ENCODE assay signal across 8 cellular contexts in the genomic region with DNA sequence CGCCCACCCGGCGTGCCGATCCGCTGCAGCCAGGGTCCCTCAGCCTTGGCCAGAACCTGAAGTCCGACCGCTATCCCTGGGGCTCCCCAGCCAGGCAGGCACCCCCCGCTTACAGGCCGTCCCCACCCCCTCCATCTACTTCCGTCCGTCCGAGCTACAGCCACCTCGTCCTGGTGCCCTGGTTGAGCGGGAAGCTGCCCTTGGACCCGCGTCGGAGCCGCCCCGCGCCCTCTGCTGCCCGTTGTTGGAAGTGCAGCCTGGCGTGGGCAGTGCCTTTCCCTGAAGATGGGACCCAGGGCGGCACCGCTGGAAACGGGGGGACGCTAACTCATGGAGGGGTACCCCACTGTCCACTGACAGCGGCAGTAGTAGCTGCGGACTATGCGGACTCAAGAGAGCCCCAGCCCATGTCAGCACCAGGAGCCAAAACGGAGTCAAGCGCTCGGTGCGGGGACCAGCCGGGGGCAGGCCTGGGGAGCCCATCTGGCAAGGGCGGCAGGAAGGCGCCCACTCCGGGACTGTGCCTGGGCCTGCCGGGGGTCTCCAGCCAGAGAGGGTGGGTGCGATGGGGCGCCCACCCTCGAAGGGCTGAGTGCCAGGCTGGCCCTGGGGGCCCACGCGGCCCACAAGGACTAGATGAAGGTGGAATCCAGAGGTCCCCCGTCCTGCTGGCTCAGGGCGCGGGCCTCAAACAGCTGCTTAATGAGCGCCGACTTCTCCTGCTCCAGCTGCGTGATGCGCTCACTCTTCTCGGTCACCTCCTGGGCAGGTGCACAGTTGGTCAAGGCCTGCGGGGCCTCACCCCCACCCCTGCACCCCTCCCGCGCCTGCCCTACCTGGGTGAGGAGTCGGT. TPM values are rescaled to one million over a fixed set of nuclear protein-coding genes. Genes with fewer than 3 reads are reported as not detected.
DNase-seq lines count a peak whose midpoint lies in the region; ATAC-seq, FAIRE-seq and TF ChIP-seq lines count a peak whose summit lies in the region.

No MANE protein-coding gene starts in this region.

- FAIRE-seq in GM12878 (lab: Jason Lieb, UNC), result no peak

- WGBS in GM12878 (ENCODE audit: insufficient coverage, insufficient replicate concordance, low lambda C conversion rate, missing lambda C conversion rate), result 54% methylated on average over 52 of the region's 55 CpGs

- H3K9ac ChIP-seq in GM12878 (ENCODE audit: control insufficient read depth, insufficient read depth, low read length), result no peak overlapping the region

- H3K4me3 ChIP-seq in GM12878, result no peak overlapping the region

- CTCF ChIA-PET in GM12878 (lab: Yijun Ruan, JAX), result interaction anchor here (0.6 to 6.4 kb wide), 16 partner anchors 9 to 276 kb away, joined by 3 to 81 read pairs (median 4); a partner anchor contains a TSS

- TF ChIP-seq CTCF in HFFc6 (IDR thresholded peaks at IDR 0.05) (peak; percentile 98), GM12878 (IDR thresholded peaks at IDR 0.05 in 2 of 3, conservative IDR thresholded peaks at IDR 0.05 in 1 of 3; ENCODE audit: control insufficient read depth in 2 of 3, extremely low read depth in 1 of 3, insufficient read depth in 1 of 3, low read depth in 3 of 3, low read length in 3 of 3) (peak; percentile 78 to 96 (median 85))

- H3K9me3 ChIP-seq in GM12878 (replicated peaks; ENCODE audit: control insufficient read depth, insufficient read depth, low read length), result no peaks in the 10 kb centered on the region

- H3K4me1 Mint-ChIP-seq in HFFc6 (ENCODE audit: low read depth), result peaks cover 6% of the 10 kb centered on the region
- H3K4me1 Mint-ChIP-seq in T-helper 2 cell treated with Interferon-gamma antibody and Interleukin-4, amounts not matched to agents 5 μg/mL and 100 μg/mL, for 36 hours (ENCODE audit: low read depth), result peaks cover 9% of the 10 kb centered on the region

- H4K20me1 ChIP-seq in GM12878 (ENCODE audit: control insufficient read depth, insufficient read depth), result no peaks in the 10 kb centered on the region

- no peaks in the 10 kb centered on the region for H3K36me3 Mint-ChIP-seq in HFFc6 (ENCODE audit: low read depth)
- H3K36me3 Mint-ChIP-seq in T-helper 2 cell treated with Interferon-gamma antibody and Interleukin-4, amounts not matched to agents 5 μg/mL and 100 μg/mL, for 36 hours (ENCODE audit: low read depth), result peaks cover 4% of the 10 kb centered on the region

- no peak overlapping the region for H3K27ac ChIP-seq in GM12878 (ENCODE audit: control insufficient read depth, insufficient read depth)

- H3K27ac Mint-ChIP-seq in HFFc6, result no peak overlapping the region
- no peak overlapping the region for H3K27ac Mint-ChIP-seq in T-helper 2 cell treated with Interferon-gamma antibody and Interleukin-4, amounts not matched to agents 5 μg/mL and 100 μg/mL, for 36 hours

- TF ChIP-seq RAD21 in GM12878 (IDR thresholded peaks at IDR 0.05; ENCODE audit: insufficient read depth, low read depth, low read length), result peak; percentile 61

- POLR2A ChIA-PET in GM12878 (lab: Charles Lee), result no interaction called here

- H3K36me3 ChIP-seq in GM12878 (ENCODE audit: control insufficient read depth in 2 of 2, insufficient read depth in 2 of 2, low read length in 1 of 2), result no peaks in the 10 kb centered on the region; a peak in 2 of 4 replicates

- no peaks in the 10 kb centered on the region for H3K27me3 ChIP-seq in GM12878 (replicated peaks in 1 of 2; ENCODE audit: control insufficient read depth in 2 of 2, insufficient read depth in 2 of 2, low read length in 1 of 2)

- no TSS peak for BruUV-seq in GM12878 (replicated peaks; lab: Mats Ljungman, UMichigan)

- no peaks in the 10 kb centered on the region for H3K9me3 Mint-ChIP-seq in HFFc6
- H3K9me3 Mint-ChIP-seq in T-helper 2 cell treated with Interferon-gamma antibody and Interleukin-4, amounts not matched to agents 5 μg/mL and 100 μg/mL, for 36 hours, result no peaks in the 10 kb centered on the region

- H3K4me2 ChIP-seq in GM12878 (ENCODE audit: control insufficient read depth, insufficient read depth), result no peak overlapping the region

- SMC1A ChIA-PET in GM12878 (lab: Charles Lee; ENCODE audit: uncharacterized antibody, unreplicated experiment), result interaction anchor here (1.0 to 1.2 kb wide), 3 partner anchors 29 to 117 kb away, joined by 3 to 4 read pairs (median 3); no protein-coding TSS in a partner anchor

- no peak overlapping the region for H2AFZ ChIP-seq in GM12878 (ENCODE audit: control insufficient read depth, low read depth, low read length)

- no peak overlapping the region for H3K4me3 Mint-ChIP-seq in HFFc6
- H3K4me3 Mint-ChIP-seq in T-helper 2 cell treated with Interferon-gamma antibody and Interleukin-4, amounts not matched to agents 5 μg/mL and 100 μg/mL, for 36 hours, result no peak overlapping the region

- RAD21 ChIA-PET in GM12878 (lab: Charles Lee; ENCODE audit: unreplicated experiment), result interaction anchor here (1.0 to 3.1 kb wide), 3 partner anchors 15 to 87 kb away, joined by 6 to 18 read pairs (median 6); a partner anchor contains a TSS

- intact Hi-C loops in GM12878 (cut with micrococcal nuclease; ENCODE audit: unreplicated experiment), result loop anchor here (1.0 kb wide), 2 partner anchors 15 to 277 kb away; no protein-coding TSS in a partner anchor

- ATAC-seq in GM12878 (peak; percentile 49), HG02885 (IDR thresholded peaks at IDR 0.05; ENCODE audit: poor library complexity, unreplicated experiment) (no peak)

- no peak for TF ChIP-seq EP300 in GM12878 (IDR thresholded peaks at IDR 0.05; ENCODE audit: borderline replicate concordance in 1 of 2, control insufficient read depth in 1 of 2, low read depth in 2 of 2, low read length in 2 of 2)

- peaks cover 1% of the 10 kb centered on the region; the same call in 1 of the 2 replicates for H3K27me3 Mint-ChIP-seq in HFFc6 (ENCODE audit: insufficient read depth)
- peaks cover 3% of the 10 kb centered on the region for H3K27me3 Mint-ChIP-seq in T-helper 2 cell treated with Interferon-gamma antibody and Interleukin-4, amounts not matched to agents 5 μg/mL and 100 μg/mL, for 36 hours (ENCODE audit: low read depth)

- in situ Hi-C loops in GM12878 (cut with MboI), result no loop called here

- H3K79me2 ChIP-seq in GM12878 (ENCODE audit: control insufficient read depth, insufficient read depth, low read length), result peaks cover 3% of the 10 kb centered on the region

- peaks cover 15% of the 10 kb centered on the region for H3K4me1 ChIP-seq in GM12878 (ENCODE audit: control insufficient read depth, insufficient read depth, low read length)

- DNase-seq in CD1c-positive myeloid dendritic cell (ENCODE audit: extremely low spot score), result peak; percentile 81
- DNase-seq in HFFc6, result no peak
- DNase-seq in T-helper 2 cell treated with Interferon-gamma antibody and Interleukin-4, amounts not matched to agents 5 μg/mL and 100 μg/mL, for 36 hours (ENCODE audit: low spot score), result peak; percentile 45
- DNase-seq in GM12878 (ENCODE audit: low read depth, low spot score), result no peak
- peak; percentile 68 for DNase-seq in inferior parietal cortex (ENCODE audit: extremely low spot score)
- peak; percentile 77 to 81 for DNase-seq in stimulated activated CD4-positive, alpha-beta T cell treated with anti-CD3 and anti-CD28 coated beads, Interleukin-2, amount 100 ng/mL, for 24 hours
- no peak for DNase-seq in middle frontal gyrus (ENCODE audit: extremely low spot score, low spot score)

- TF ChIP-seq POLR2A in GM12878 (IDR thresholded peaks at IDR 0.05; ENCODE audit: low read depth, low read length), result no peak

RNA-seq across cellular contexts. Expression of a gene that starts 6.1 kb away (rescaled TPM):
- 10 to 100 TPM in 5 of 6 experiments, 1 to 10 TPM in 1; 7.7 to 14.8 (median 11.3) TPM for total RNA-seq in HFFc6 (2021; fragmentation: NEBNext Ultra II Directional; extraction: Animal tissue kit (Norgen Biotek cat#: 25700))
- total RNA-seq in GM12878 (2013; cell fraction: nucleolus; rRNA removed), result 8.6 and 9.4 TPM in 2 replicates
- total RNA-seq in GM12878 (2014; rRNA removed) (29.3 and 35.2 TPM in 2 replicates), GM12878 (2014; rRNA removed; fragmentation: Illumina TruSeq; extraction: Trizol) (8.2 and 10.7 TPM in 2 replicates), GM12878 (2021) (30.0 and 32.5 TPM in 2 replicates)
- 1.1 TPM for polyA plus RNA-seq in GM12878 (2011; ENCODE audit: low read depth)
- polyA plus RNA-seq in GM12878 (2011; rRNA removed) (3.7 and 6.7 TPM in 2 replicates), GM12878 (2014; fragmentation: Illumina TruSeq; extraction: Trizol) (2.4 and 6.2 TPM in 2 replicates), GM12878 (2014; fragmentation: Nextera tagmentation; extraction: Ambion mirVana) (1 to 10 TPM; 1.6 to 2.0 TPM), GM12878 (2014; rRNA removed) (26.6 and 30.9 TPM in 2 replicates), GM12878 (2016; fragmentation: Nextera tagmentation; extraction: Ambion mirVana) (1 to 10 TPM; 3.3 to 7.7 TPM)
- polyA plus RNA-seq in GM12878 (2011; cell fraction: cytosol; rRNA removed), result 10.4 and 19.8 TPM in 2 replicates
- polyA plus RNA-seq in GM12878 (2011; cell fraction: nucleus; rRNA removed), result 21.3 and 25.1 TPM in 2 replicates
- 4.4 and 5.8 TPM in 2 replicates for polyA plus RNA-seq in GM12878 (2012)
- 4.2 and 10.7 TPM in 2 replicates for polyA minus RNA-seq in GM12878 (2011; rRNA and poly(A)+ RNA removed)
- polyA minus RNA-seq in GM12878 (2011; cell fraction: cytosol; rRNA and poly(A)+ RNA removed), result 7.2 and 7.8 TPM in 2 replicates
- 4.6 and 11.4 TPM in 2 replicates for polyA minus RNA-seq in GM12878 (2011; cell fraction: nucleus; rRNA and poly(A)+ RNA removed)

RNA-seq across cellular contexts. Expression of a gene that starts 10.4 kb away (rescaled TPM):
- under 1 TPM in 3 of 6 experiments, not detected in 3; 0.12 to 0.28 (median 0.16) TPM for total RNA-seq in HFFc6 (2021; fragmentation: NEBNext Ultra II Directional; extraction: Animal tissue kit (Norgen Biotek cat#: 25700))
- 2.4 and 2.8 TPM in 2 replicates for total RNA-seq in GM12878 (2013; cell fraction: nucleolus; rRNA removed)
- total RNA-seq in GM12878 (2014; rRNA removed) (0.05 and 0.40 TPM in 2 replicates), GM12878 (2014; rRNA removed; fragmentation: Illumina TruSeq; extraction: Trizol) (not detected in 2 replicates), GM12878 (2021) (1.4 and 2.0 TPM in 2 replicates)
- 0.47 TPM for polyA plus RNA-seq in GM12878 (2011; ENCODE audit: low read depth)
- polyA plus RNA-seq in GM12878 (2011; rRNA removed) (0.19 TPM in 1 of 2 replicates, not detected in the other), GM12878 (2014; fragmentation: Illumina TruSeq; extraction: Trizol) (0.18 TPM in 1 of 2 replicates, not detected in the other), GM12878 (2014; fragmentation: Nextera tagmentation; extraction: Ambion mirVana) (under 1 TPM in 1 of 2 experiments, not detected in 1; 0.15 TPM), GM12878 (2014; rRNA removed) (0.91 and 1.2 TPM in 2 replicates), GM12878 (2016; fragmentation: Nextera tagmentation; extraction: Ambion mirVana) (1 to 10 TPM; 1.5 to 1.8 TPM)
- 0.22 and 0.43 TPM in 2 replicates for polyA plus RNA-seq in GM12878 (2011; cell fraction: cytosol; rRNA removed)
- polyA plus RNA-seq in GM12878 (2011; cell fraction: nucleus; rRNA removed), result 2.8 and 3.3 TPM in 2 replicates
- 1.8 and 4.3 TPM in 2 replicates for polyA plus RNA-seq in GM12878 (2012)
- not detected in 2 replicates for polyA minus RNA-seq in GM12878 (2011; rRNA and poly(A)+ RNA removed)
- not detected in 2 replicates for polyA minus RNA-seq in GM12878 (2011; cell fraction: cytosol; rRNA and poly(A)+ RNA removed)
- polyA minus RNA-seq in GM12878 (2011; cell fraction: nucleus; rRNA and poly(A)+ RNA removed), result 0.36 TPM in 1 of 2 replicates, not detected in the other

RNA-seq across cellular contexts. Expression of a gene that starts 13.1 kb away (rescaled TPM):
- total RNA-seq in HFFc6 (2021; fragmentation: NEBNext Ultra II Directional; extraction: Animal tissue kit (Norgen Biotek cat#: 25700)), result 10 to 100 TPM in 5 of 6 experiments, 1 to 10 TPM in 1; 9.4 to 13.1 (median 10.6) TPM
- total RNA-seq in GM12878 (2013; cell fraction: nucleolus; rRNA removed), result 40.5 and 46.8 TPM in 2 replicates
- total RNA-seq in GM12878 (2014; rRNA removed) (9.3 and 9.5 TPM in 2 replicates), GM12878 (2014; rRNA removed; fragmentation: Illumina TruSeq; extraction: Trizol) (4.4 and 4.6 TPM in 2 replicates), GM12878 (2021) (14.5 and 15.7 TPM in 2 replicates)
- 8.1 TPM for polyA plus RNA-seq in GM12878 (2011; ENCODE audit: low read depth)
- polyA plus RNA-seq in GM12878 (2011; rRNA removed) (5.3 and 6.2 TPM in 2 replicates), GM12878 (2014; fragmentation: Illumina TruSeq; extraction: Trizol) (4.4 and 8.7 TPM in 2 replicates), GM12878 (2014; fragmentation: Nextera tagmentation; extraction: Ambion mirVana) (1 to 10 TPM in 1 of 2 experiments, under 1 TPM in 1; 0.29 to 1.2 TPM), GM12878 (2014; rRNA removed) (12.8 and 13.8 TPM in 2 replicates), GM12878 (2016; fragmentation: Nextera tagmentation; extraction: Ambion mirVana) (1 to 10 TPM; 1.5 to 5.4 TPM)
- 11.5 and 11.7 TPM in 2 replicates for polyA plus RNA-seq in GM12878 (2011; cell fraction: cytosol; rRNA removed)
- polyA plus RNA-seq in GM12878 (2011; cell fraction: nucleus; rRNA removed), result 80.3 and 92.7 TPM in 2 replicates
- polyA plus RNA-seq in GM12878 (2012), result 18.4 and 25.7 TPM in 2 replicates
- polyA minus RNA-seq in GM12878 (2011; rRNA and poly(A)+ RNA removed), result 2.8 and 6.5 TPM in 2 replicates
- 2.1 and 5.1 TPM in 2 replicates for polyA minus RNA-seq in GM12878 (2011; cell fraction: cytosol; rRNA and poly(A)+ RNA removed)
- 17.6 and 18.0 TPM in 2 replicates for polyA minus RNA-seq in GM12878 (2011; cell fraction: nucleus; rRNA and poly(A)+ RNA removed)

RNA-seq across cellular contexts. Expression of a gene that starts 18.3 kb away (rescaled TPM):
- total RNA-seq in HFFc6 (2021; fragmentation: NEBNext Ultra II Directional; extraction: Animal tissue kit (Norgen Biotek cat#: 25700)), result 100 to 1,000 TPM; 112 to 197 (median 119) TPM
- 0.49 and 0.92 TPM in 2 replicates for total RNA-seq in GM12878 (2013; cell fraction: nucleolus; rRNA removed)
- 0.11 and 1.2 TPM in 2 replicates for total RNA-seq in GM12878 (2014; rRNA removed)
- total RNA-seq in GM12878 (2014; rRNA removed; fragmentation: Illumina TruSeq; extraction: Trizol), result 0.13 TPM in 1 of 2 replicates, not detected in the other
- total RNA-seq in GM12878 (2021), result 0.64 and 1.5 TPM in 2 replicates
- polyA plus RNA-seq in GM12878 (2011; ENCODE audit: low read depth), result not detected
- 0.14 and 0.19 TPM in 2 replicates for polyA plus RNA-seq in GM12878 (2011; rRNA removed)
- polyA plus RNA-seq in GM12878 (2011; cell fraction: cytosol; rRNA removed), result 0.06 and 0.10 TPM in 2 replicates
- polyA plus RNA-seq in GM12878 (2011; cell fraction: nucleus; rRNA removed), result 1.9 TPM in 2 replicates
- 0.72 and 1.2 TPM in 2 replicates for polyA plus RNA-seq in GM12878 (2012)
- polyA plus RNA-seq in GM12878 (2014; fragmentation: Illumina TruSeq; extraction: Trizol), result 0.04 TPM in 1 of 2 replicates, not detected in the other
- polyA plus RNA-seq in GM12878 (2014; fragmentation: Nextera tagmentation; extraction: Ambion mirVana), result not detected
- 0.42 and 0.58 TPM in 2 replicates for polyA plus RNA-seq in GM12878 (2014; rRNA removed)
- 1 to 10 TPM; 1.1 to 1.7 TPM for polyA plus RNA-seq in GM12878 (2016; fragmentation: Nextera tagmentation; extraction: Ambion mirVana)
- not detected in 2 replicates for polyA minus RNA-seq in GM12878 (2011; rRNA and poly(A)+ RNA removed)
- polyA minus RNA-seq in GM12878 (2011; cell fraction: cytosol; rRNA and poly(A)+ RNA removed), result 1.5 and 2.7 TPM in 2 replicates
- 0.38 TPM in 1 of 2 replicates, not detected in the other for polyA minus RNA-seq in GM12878 (2011; cell fraction: nucleus; rRNA and poly(A)+ RNA removed)

RNA-seq across cellular contexts. Expression of a gene that starts 22.5 kb away (rescaled TPM):
- 10 to 100 TPM; 70.1 to 90.2 (median 77.6) TPM for total RNA-seq in HFFc6 (2021; fragmentation: NEBNext Ultra II Directional; extraction: Animal tissue kit (Norgen Biotek cat#: 25700))
- 99.1 and 110 TPM in 2 replicates for total RNA-seq in GM12878 (2013; cell fraction: nucleolus; rRNA removed)
- total RNA-seq in GM12878 (2014; rRNA removed) (27.2 and 34.1 TPM in 2 replicates), GM12878 (2014; rRNA removed; fragmentation: Illumina TruSeq; extraction: Trizol) (16.3 and 21.4 TPM in 2 replicates), GM12878 (2021) (27.1 and 33.3 TPM in 2 replicates)
- 12.4 TPM for polyA plus RNA-seq in GM12878 (2011; ENCODE audit: low read depth)
- polyA plus RNA-seq in GM12878 (2011; rRNA removed) (23.7 and 31.2 TPM in 2 replicates), GM12878 (2014; fragmentation: Illumina TruSeq; extraction: Trizol) (14.8 and 23.5 TPM in 2 replicates), GM12878 (2014; fragmentation: Nextera tagmentation; extraction: Ambion mirVana) (1 to 10 TPM in 1 of 2 experiments, under 1 TPM in 1; 0.71 to 2.0 TPM), GM12878 (2014; rRNA removed) (23.4 and 28.4 TPM in 2 replicates), GM12878 (2016; fragmentation: Nextera tagmentation; extraction: Ambion mirVana) (10 to 100 TPM; 21.9 to 22.1 TPM)
- polyA plus RNA-seq in GM12878 (2011; cell fraction: cytosol; rRNA removed), result 31.1 and 38.7 TPM in 2 replicates
- polyA plus RNA-seq in GM12878 (2011; cell fraction: nucleus; rRNA removed), result 144 and 148 TPM in 2 replicates
- polyA plus RNA-seq in GM12878 (2012), result 27.2 and 31.7 TPM in 2 replicates
- 46.7 and 53.3 TPM in 2 replicates for polyA minus RNA-seq in GM12878 (2011; rRNA and poly(A)+ RNA removed)
- polyA minus RNA-seq in GM12878 (2011; cell fraction: cytosol; rRNA and poly(A)+ RNA removed), result 12.2 and 12.3 TPM in 2 replicates
- polyA minus RNA-seq in GM12878 (2011; cell fraction: nucleus; rRNA and poly(A)+ RNA removed), result 43.0 and 58.7 TPM in 2 replicates

Comparison
In these comparisons a context has a peak if more than half of its experiments do, and no peak if none do; other contexts are left out.
1. DNase-seq: peak in CD1c-positive myeloid dendritic cell (single experiment), T-helper 2 cell treated with Interferon-gamma antibody and Interleukin-4, amounts not matched to agents 5 μg/mL and 100 μg/mL, for 36 hours (single experiment), inferior parietal cortex (single experiment) and stimulated activated CD4-positive, alpha-beta T cell treated with anti-CD3 and anti-CD28 coated beads, Interleukin-2, amount 100 ng/mL, for 24 hours (2 of 2); none in HFFc6 (single experiment), GM12878 (single experiment) and middle frontal gyrus (single experiment).